21 cellular contexts compared by ENCODE assay signal in genomic region chr1:11318982-11319381, GRCh38.
"Had no signal": no experiment of that assay in that cellular context is flagged by ENCODE, and none has a peak within 500 bp of the region (broad histone marks: within the 10 kb centered on the region; RNA-seq: fewer than 3 reads in every experiment).

No MANE protein-coding gene starts in this region.

- H3K27ac Mint-ChIP-seq: activated CD4-positive, alpha-beta T cell treated with anti-CD3 and anti-CD28 coated beads, Interleukin-2, amount 10 ng/mL, durations not matched to agents 24 days and 14 days; activated CD8-positive, alpha-beta T cell treated with anti-CD3 and anti-CD28 coated beads for 36 hours; activated naive CD8-positive, alpha-beta T cell treated with anti-CD3 and anti-CD28 coated beads, Interleukin-2, amount 10 ng/mL, durations not matched to agents 7 days and 5 days; activated T-helper 17 cell treated with anti-CD3 and anti-CD28 coated beads, Interleukin-2, amount 50 U/mL, for 72 hours; natural killer cell treated with Interleukin-12 subunit alpha and Interleukin-12 subunit beta and Interleukin-15 and Interleukin-18, amount 100 ng/mL, for 72 hours had no signal

- H3K4me3 Mint-ChIP-seq: activated CD4-positive, alpha-beta T cell treated with anti-CD3 and anti-CD28 coated beads, Interleukin-2, amount 10 ng/mL, durations not matched to agents 24 days and 14 days; activated CD8-positive, alpha-beta T cell treated with anti-CD3 and anti-CD28 coated beads for 36 hours; activated naive CD8-positive, alpha-beta T cell treated with anti-CD3 and anti-CD28 coated beads, Interleukin-2, amount 10 ng/mL, durations not matched to agents 7 days and 5 days; activated T-helper 17 cell treated with anti-CD3 and anti-CD28 coated beads, Interleukin-2, amount 50 U/mL, for 72 hours; natural killer cell treated with Interleukin-12 subunit alpha and Interleukin-12 subunit beta and Interleukin-15 and Interleukin-18, amount 100 ng/mL, for 72 hours had no signal

- H3K9ac ChIP-seq: parathyroid adenoma had no signal

- H3K27ac ChIP-seq: cardiac muscle cell, lower lobe of right lung, neutrophil, parathyroid adenoma, spleen, transverse colon, uterus had no signal

- H3K36me3 ChIP-seq: cardiac muscle cell, lower lobe of right lung, neutrophil, spleen, transverse colon, uterus had no signal

- H3K9me3 Mint-ChIP-seq: activated CD4-positive, alpha-beta T cell treated with anti-CD3 and anti-CD28 coated beads, Interleukin-2, amount 10 ng/mL, durations not matched to agents 24 days and 14 days; activated CD8-positive, alpha-beta T cell treated with anti-CD3 and anti-CD28 coated beads for 36 hours; activated naive CD8-positive, alpha-beta T cell treated with anti-CD3 and anti-CD28 coated beads, Interleukin-2, amount 10 ng/mL, durations not matched to agents 7 days and 5 days; activated T-helper 17 cell treated with anti-CD3 and anti-CD28 coated beads, Interleukin-2, amount 50 U/mL, for 72 hours; natural killer cell treated with Interleukin-12 subunit alpha and Interleukin-12 subunit beta and Interleukin-15 and Interleukin-18, amount 100 ng/mL, for 72 hours had no signal

- H3K27me3 ChIP-seq: cardiac muscle cell, neutrophil, uterus had no signal

- FAIRE-seq: keratinocyte had no signal

- DNase-seq: activated CD4-positive, alpha-beta T cell treated with anti-CD3 and anti-CD28 coated beads, Interleukin-2, amount 10 ng/mL, durations not matched to agents 24 days and 14 days; activated CD8-positive, alpha-beta T cell treated with anti-CD3 and anti-CD28 coated beads for 36 hours; activated naive CD4-positive, alpha-beta T cell; activated naive CD8-positive, alpha-beta T cell treated with anti-CD3 and anti-CD28 coated beads, Interleukin-2, amount 10 ng/mL, durations not matched to agents 7 days and 5 days; activated T-cell treated with anti-CD3 and anti-CD28 coated beads, Interleukin-2, amount 50 U/mL, for 1 hour; amygdala; dermis blood vessel endothelial cell; effector memory CD4-positive, alpha-beta T cell; lower lobe of right lung; spleen; stimulated activated naive CD4-positive, alpha-beta T cell; substantia nigra; T-helper 9 cell; transverse colon; uterus had no signal

- H3K4me1 Mint-ChIP-seq: activated T-helper 17 cell treated with anti-CD3 and anti-CD28 coated beads, Interleukin-2, amount 50 U/mL, for 72 hours had no signal

- ATAC-seq: activated CD8-positive, alpha-beta T cell treated with anti-CD3 and anti-CD28 coated beads for 36 hours; activated T-helper 17 cell treated with anti-CD3 and anti-CD28 coated beads, Interleukin-2, amount 50 U/mL, for 72 hours; lower lobe of right lung; natural killer cell treated with Interleukin-12 subunit alpha and Interleukin-12 subunit beta and Interleukin-15 and Interleukin-18, amount 100 ng/mL, for 72 hours had no signal

- H3K36me3 Mint-ChIP-seq: activated naive CD8-positive, alpha-beta T cell treated with anti-CD3 and anti-CD28 coated beads, Interleukin-2, amount 10 ng/mL, durations not matched to agents 7 days and 5 days; natural killer cell treated with Interleukin-12 subunit alpha and Interleukin-12 subunit beta and Interleukin-15 and Interleukin-18, amount 100 ng/mL, for 72 hours had no signal

- H2AFZ ChIP-seq: parathyroid adenoma had no signal

- H3K4me3 ChIP-seq: cardiac muscle cell, lower lobe of right lung, spleen, transverse colon, uterus had no signal

- H3K4me1 ChIP-seq: lower lobe of right lung, parathyroid adenoma, spleen, transverse colon, uterus had no signal

- H3K9me3 ChIP-seq: lower lobe of right lung, neutrophil, spleen, transverse colon, uterus had no signal

- H3K79me2 ChIP-seq: parathyroid adenoma had no signal
